Comparison of ENCODE assay signal across 8 cellular contexts in genomic region chr3:174441588-174442316, GRCh38.
DNase-seq lines count a peak whose midpoint lies in the region; ATAC-seq and TF ChIP-seq lines count a peak whose summit lies in the region.

No MANE protein-coding gene starts in this region.

- H3K27ac ChIP-seq in iPS-18a (ENCODE audit: low read length) = peak overlapping the region; percentile 52

- peak overlapping the region; percentile 90 for H3K4me3 Mint-ChIP-seq in activated naive CD8-positive, alpha-beta T cell
- peak overlapping the region; percentile 74 to 80 for H3K4me3 Mint-ChIP-seq in stimulated activated naive CD8-positive, alpha-beta T cell treated with anti-CD3 and anti-CD28 coated beads, Interleukin-15, amount 100 ng/mL, for 72 hours

- H3K9me3 ChIP-seq in iPS-18a (ENCODE audit: control insufficient read depth, low read depth, low read length) = no peaks in the 10 kb centered on the region

- no peaks in the 10 kb centered on the region for H3K36me3 ChIP-seq in iPS-18a (ENCODE audit: control insufficient read depth, low read depth, low read length)

- peak overlapping the region; percentile 84 for H3K27ac Mint-ChIP-seq in activated naive CD8-positive, alpha-beta T cell
- H3K27ac Mint-ChIP-seq in stimulated activated naive CD8-positive, alpha-beta T cell treated with anti-CD3 and anti-CD28 coated beads, Interleukin-15, amount 100 ng/mL, for 72 hours = peak overlapping the region in 1 of 2 donors; percentile 60

- H3K36me3 Mint-ChIP-seq in activated naive CD8-positive, alpha-beta T cell = no peaks in the 10 kb centered on the region

- no peaks in the 10 kb centered on the region for H3K9me3 Mint-ChIP-seq in activated naive CD8-positive, alpha-beta T cell (ENCODE audit: low read depth)
- H3K9me3 Mint-ChIP-seq in stimulated activated naive CD8-positive, alpha-beta T cell treated with anti-CD3 and anti-CD28 coated beads, Interleukin-15, amount 100 ng/mL, for 72 hours = no peaks in the 10 kb centered on the region

- peaks cover 13% of the 10 kb centered on the region for H3K4me1 Mint-ChIP-seq in activated naive CD8-positive, alpha-beta T cell (ENCODE audit: low read depth)
- H3K4me1 Mint-ChIP-seq in stimulated activated naive CD8-positive, alpha-beta T cell treated with anti-CD3 and anti-CD28 coated beads, Interleukin-15, amount 100 ng/mL, for 72 hours = peaks cover 16% of the 10 kb centered on the region

- H3K4me3 ChIP-seq in LNCaP clone FGC (ENCODE audit: low read depth, low read length) (peak overlapping the region; percentile 63), iPS-18a (ENCODE audit: low read length) (peak overlapping the region; percentile 81)

- H3K27me3 ChIP-seq in iPS-18a (ENCODE audit: control insufficient read depth, insufficient read depth, low read length) = no peaks in the 10 kb centered on the region

- H3K4me1 ChIP-seq in iPS-18a (ENCODE audit: control insufficient read depth, low read depth, low read length) = peaks cover 32% of the 10 kb centered on the region

- TF ChIP-seq CTCF in LNCaP clone FGC (IDR thresholded peaks at IDR 0.05; ENCODE audit: control insufficient read depth, extremely low read depth, insufficient read depth) = no peak

- peak overlapping the region; percentile 79 for H3K9ac ChIP-seq in iPS-18a (ENCODE audit: low read length)

- DNase-seq in LNCaP clone FGC (ENCODE audit: low read depth) = no peak
- DNase-seq in stimulated activated naive CD8-positive, alpha-beta T cell treated with anti-CD3 and anti-CD28 coated beads, Interleukin-15, amount 100 ng/mL, for 72 hours = no peak
- DNase-seq in activated CD4-positive, alpha-beta T cell treated with anti-CD3 and anti-CD28 coated beads, Interleukin-2, amount 50 U/mL, for 48 hours = no peak

- peak; percentile 8 for ATAC-seq in GM18499 (IDR thresholded peaks at IDR 0.05; ENCODE audit: insufficient read depth, unreplicated experiment)
- ATAC-seq in stimulated activated naive CD8-positive, alpha-beta T cell treated with anti-CD3 and anti-CD28 coated beads, Interleukin-15, amount 100 ng/mL, for 72 hours = peak; percentile 29
- ATAC-seq in GM19397 (IDR thresholded peaks at IDR 0.05; ENCODE audit: unreplicated experiment) = no peak
- ATAC-seq in GM18511 (IDR thresholded peaks at IDR 0.05; ENCODE audit: unreplicated experiment) = no peak

- peaks cover 11% of the 10 kb centered on the region for H3K27me3 Mint-ChIP-seq in activated naive CD8-positive, alpha-beta T cell
- H3K27me3 Mint-ChIP-seq in stimulated activated naive CD8-positive, alpha-beta T cell treated with anti-CD3 and anti-CD28 coated beads, Interleukin-15, amount 100 ng/mL, for 72 hours = peaks cover 10% of the 10 kb centered on the region

Comparison
In these comparisons a context has a peak if more than half of its experiments do, and no peak if none do; other contexts are left out.
1. ATAC-seq: peak in GM18499 (single experiment) and stimulated activated naive CD8-positive, alpha-beta T cell treated with anti-CD3 and anti-CD28 coated beads, Interleukin-15, amount 100 ng/mL, for 72 hours (single experiment); none in GM19397 (single experiment) and GM18511 (single experiment).